ENCODE assay signal across 30 cellular contexts in the genomic region with DNA sequence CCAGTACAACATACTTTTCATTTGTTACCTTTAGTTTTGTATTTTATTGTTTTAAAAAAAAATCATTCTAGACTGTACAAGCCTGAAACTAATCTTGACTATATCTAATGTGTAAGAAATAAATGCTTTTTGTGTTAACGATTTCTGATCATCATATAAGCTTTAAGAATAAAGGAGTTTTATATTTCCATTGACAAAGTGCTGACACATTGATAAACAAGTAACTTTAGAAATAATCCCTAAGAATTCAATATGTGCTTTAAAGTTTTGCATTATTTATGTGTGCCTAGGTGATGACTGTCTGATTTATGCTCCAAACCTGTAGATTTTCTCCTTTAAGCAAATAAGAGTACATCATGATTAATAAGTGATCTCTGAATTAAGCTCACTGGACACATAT.
"Had no signal": no experiment of that assay in that cellular context is flagged by ENCODE, and none has a peak within 500 bp of the region (broad histone marks: within the 10 kb centered on the region; RNA-seq: fewer than 3 reads in every experiment).

No MANE protein-coding gene starts in this region.

- H3K36me3 ChIP-seq: gastrocnemius medialis, heart left ventricle had no signal

- H3K9me3 Mint-ChIP-seq: activated CD4-positive, alpha-beta memory T cell treated with anti-CD3 and anti-CD28 coated beads for 36 hours; activated CD4-positive, alpha-beta T cell treated with anti-CD3 and anti-CD28 coated beads, Interleukin-2, amount 10 ng/mL, durations not matched to agents 24 days and 14 days; activated T-helper 1 cell treated with anti-CD3 and anti-CD28 coated beads, Interleukin-12 subunit alpha, Interleukin-12 subunit beta, Interleukin-2, Interleukin-4 antibody, amounts not matched to agents 30 ng/mL and 10 ng/mL and 1 ng/mL, durations not matched to agents 14 hours and 24 hours and 36 hours; dendritic cell treated with granulocyte-macrophage colony-stimulating factor and Interleukin-4, amounts not matched to agents 40 ng/mL and 50 ng/mL, for 4 days; endodermal cell had no signal

- H3K36me3 Mint-ChIP-seq: activated CD8-positive, alpha-beta memory T cell treated with anti-CD3 and anti-CD28 coated beads, Interleukin-2, amount 10 ng/mL, durations not matched to agents 7 days and 5 days had no signal

- ATAC-seq: activated CD4-positive, alpha-beta T cell treated with anti-CD3 and anti-CD28 coated beads for 36 hours; activated CD8-positive, alpha-beta memory T cell treated with anti-CD3 and anti-CD28 coated beads, Interleukin-2, amount 10 ng/mL, durations not matched to agents 7 days and 5 days; activated CD8-positive, alpha-beta T cell treated with anti-CD3 and anti-CD28 coated beads, Interleukin-2, amount 10 ng/mL, durations not matched to agents 7 days and 5 days; body of pancreas; esophagus mucosa; gastrocnemius medialis had no signal

- H3K27ac Mint-ChIP-seq: activated CD4-positive, alpha-beta memory T cell treated with anti-CD3 and anti-CD28 coated beads for 36 hours; activated CD4-positive, alpha-beta T cell treated with anti-CD3 and anti-CD28 coated beads, Interleukin-2, amount 10 ng/mL, durations not matched to agents 24 days and 14 days; activated CD8-positive, alpha-beta memory T cell treated with anti-CD3 and anti-CD28 coated beads, Interleukin-2, amount 10 ng/mL, durations not matched to agents 7 days and 5 days; activated CD8-positive, alpha-beta T cell treated with anti-CD3 and anti-CD28 coated beads, Interleukin-2, amount 10 ng/mL, durations not matched to agents 7 days and 5 days; activated naive CD8-positive, alpha-beta T cell; activated T-helper 1 cell treated with anti-CD3 and anti-CD28 coated beads, Interleukin-12 subunit alpha, Interleukin-12 subunit beta, Interleukin-2, Interleukin-4 antibody, amounts not matched to agents 30 ng/mL and 10 ng/mL and 1 ng/mL, durations not matched to agents 14 hours and 24 hours and 36 hours; dendritic cell treated with granulocyte-macrophage colony-stimulating factor and Interleukin-4, amounts not matched to agents 40 ng/mL and 50 ng/mL, for 4 days; endodermal cell had no signal

- H3K27ac ChIP-seq: body of pancreas, coronary artery, gastrocnemius medialis had no signal

- H3K4me3 ChIP-seq: body of pancreas, coronary artery, dorsolateral prefrontal cortex, gastrocnemius medialis, heart left ventricle had no signal

- H3K27me3 ChIP-seq: body of pancreas, dorsolateral prefrontal cortex, gastrocnemius medialis, heart left ventricle had no signal

- DNase-seq: activated CD4-positive, alpha-beta memory T cell treated with anti-CD3 and anti-CD28 coated beads for 36 hours; activated CD4-positive, alpha-beta T cell treated with anti-CD3 and anti-CD28 coated beads for 36 hours; activated CD4-positive, alpha-beta T cell treated with anti-CD3 and anti-CD28 coated beads, Interleukin-2, amount 10 ng/mL, durations not matched to agents 24 days and 14 days; activated CD4-positive, CD25-positive, alpha-beta regulatory T cell; activated CD4-positive, CD25-positive, alpha-beta regulatory T cell treated with anti-CD3 and anti-CD28 coated beads, Interleukin-2, amount 50 U/mL, for 72 hours; activated CD8-positive, alpha-beta memory T cell treated with anti-CD3 and anti-CD28 coated beads, Interleukin-2, amount 10 ng/mL, durations not matched to agents 7 days and 5 days; activated CD8-positive, alpha-beta memory T cell treated with anti-CD3 and anti-CD28 coated beads, Interleukin-2, amount 50 U/mL, for 4 hours; activated CD8-positive, alpha-beta T cell treated with anti-CD3 and anti-CD28 coated beads, Interleukin-2, amount 10 ng/mL, durations not matched to agents 7 days and 5 days; activated gamma-delta T cell; activated naive CD4-positive, alpha-beta T cell; activated naive CD4-positive, alpha-beta T cell treated with anti-CD3 and anti-CD28 coated beads, Interleukin-2, amount 50 U/mL, for 16 hours; activated T-cell treated with anti-CD3 and anti-CD28 coated beads, Interleukin-2, amount 50 U/mL, for 1 hour; activated T-cell treated with anti-CD3 and anti-CD28 coated beads, Interleukin-2, amount 50 U/mL, for 48 hours; amniotic stem cell; anterior cingulate cortex; body of pancreas; caudate nucleus; dorsolateral prefrontal cortex; effector memory CD4-positive, alpha-beta T cell; endodermal cell; foreskin fibroblast; gastrocnemius medialis; glutamatergic neuron; heart left ventricle; T-helper 2 cell had no signal

- H3K9me3 ChIP-seq: body of pancreas, gastrocnemius medialis, heart left ventricle had no signal

- H3K27me3 Mint-ChIP-seq: activated CD4-positive, alpha-beta memory T cell treated with anti-CD3 and anti-CD28 coated beads for 36 hours; activated CD4-positive, alpha-beta T cell treated with anti-CD3 and anti-CD28 coated beads for 36 hours; activated CD4-positive, alpha-beta T cell treated with anti-CD3 and anti-CD28 coated beads, Interleukin-2, amount 10 ng/mL, durations not matched to agents 24 days and 14 days; activated CD8-positive, alpha-beta memory T cell treated with anti-CD3 and anti-CD28 coated beads, Interleukin-2, amount 10 ng/mL, durations not matched to agents 7 days and 5 days; activated naive CD8-positive, alpha-beta T cell; dendritic cell treated with granulocyte-macrophage colony-stimulating factor and Interleukin-4, amounts not matched to agents 40 ng/mL and 50 ng/mL, for 4 days had no signal

- H3K4me3 Mint-ChIP-seq: activated CD4-positive, alpha-beta memory T cell treated with anti-CD3 and anti-CD28 coated beads for 36 hours; activated CD4-positive, alpha-beta T cell treated with anti-CD3 and anti-CD28 coated beads for 36 hours; activated CD4-positive, alpha-beta T cell treated with anti-CD3 and anti-CD28 coated beads, Interleukin-2, amount 10 ng/mL, durations not matched to agents 24 days and 14 days; activated CD8-positive, alpha-beta memory T cell treated with anti-CD3 and anti-CD28 coated beads, Interleukin-2, amount 10 ng/mL, durations not matched to agents 7 days and 5 days; activated CD8-positive, alpha-beta T cell treated with anti-CD3 and anti-CD28 coated beads, Interleukin-2, amount 10 ng/mL, durations not matched to agents 7 days and 5 days; activated naive CD8-positive, alpha-beta T cell; activated T-helper 1 cell treated with anti-CD3 and anti-CD28 coated beads, Interleukin-12 subunit alpha, Interleukin-12 subunit beta, Interleukin-2, Interleukin-4 antibody, amounts not matched to agents 30 ng/mL and 10 ng/mL and 1 ng/mL, durations not matched to agents 14 hours and 24 hours and 36 hours; dendritic cell treated with granulocyte-macrophage colony-stimulating factor and Interleukin-4, amounts not matched to agents 40 ng/mL and 50 ng/mL, for 4 days; endodermal cell had no signal
